Comparison of ENCODE assay signal across 21 cellular contexts in the genomic region with DNA sequence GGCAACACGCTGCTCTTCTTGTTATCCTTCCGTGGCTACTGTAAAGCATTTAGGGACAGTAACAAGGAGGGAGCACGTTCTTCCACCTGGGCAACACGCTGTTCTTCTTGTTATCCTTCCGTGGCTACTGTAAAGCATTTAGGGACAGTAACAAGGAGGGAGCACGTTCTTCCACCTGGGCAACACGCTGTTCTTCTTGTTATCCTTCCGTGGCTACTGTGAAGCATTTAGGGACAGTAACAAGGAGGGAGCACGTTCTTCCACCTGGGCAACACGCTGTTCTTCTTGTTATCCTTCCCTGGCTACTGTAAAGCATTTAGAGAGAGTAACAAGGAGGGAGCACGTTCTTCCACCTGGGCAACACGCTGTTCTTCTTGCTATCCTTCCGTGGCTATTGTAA. TPM values are rescaled to one million over a fixed set of nuclear protein-coding genes. Genes with fewer than 3 reads are reported as not detected.
"Had no signal": no experiment of that assay in that cellular context is flagged by ENCODE, and none has a peak within 500 bp of the region (broad histone marks: within the 10 kb centered on the region; RNA-seq: fewer than 3 reads in every experiment).

No MANE protein-coding gene starts in this region.

RNA-seq across cellular contexts. Expression of gene OR2V1, which starts 17.4 kb away (rescaled TPM):
- total RNA-seq: activated naive CD4-positive, alpha-beta T cell treated with anti-CD3 and anti-CD28 coated beads for 36 hours; activated naive CD4-positive, alpha-beta T cell treated with anti-CD3 and anti-CD28 coated beads, Interleukin-2, amount 50 U/mL, for 72 hours; activated naive CD8-positive, alpha-beta T cell treated with anti-CD3 and anti-CD28 coated beads for 36 hours; activated naive CD8-positive, alpha-beta T cell treated with anti-CD3 and anti-CD28 coated beads, Interleukin-2, amount 10 ng/mL, durations not matched to agents 7 days and 5 days; activated T-cell treated with anti-CD3 and anti-CD28 coated beads, Interleukin-2, amount 50 U/mL, for 4 hours; activated T-cell treated with anti-CD3 and anti-CD28 coated beads, Interleukin-2, amount 50 U/mL, for 72 hours; activated T-helper 1 cell treated with anti-CD3 and anti-CD28 coated beads, Interleukin-12 subunit alpha, Interleukin-12 subunit beta, Interleukin-2, Interleukin-4 antibody, amounts not matched to agents 30 ng/mL and 10 ng/mL and 1 ng/mL, durations not matched to agents 14 hours and 24 hours and 36 hours; activated T-helper 17 cell treated with anti-CD3 and anti-CD28 coated beads, Interleukin-2, amount 50 U/mL, for 72 hours; activated T-helper 2 cell treated with anti-CD3 and anti-CD28 coated beads, Interferon-gamma antibody, Interleukin-2, Interleukin-4, amounts not matched to agents 10 μg/mL and 5 μg/mL and 100 μg/mL, durations not matched to agents 14 hours and 24 hours and 36 hours; adrenal gland; aorta; ascending aorta; astrocyte; body of pancreas; breast epithelium; bronchial epithelial cell; cardiac muscle cell; cardiac septum; cerebellum; chondrocyte had no signal
- polyA plus RNA-seq: adipose tissue, adrenal gland, aorta, cardiac muscle cell had no signal

RNA-seq across cellular contexts. Expression of gene OR2V2, which starts 33.8 kb away (rescaled TPM):
- total RNA-seq: activated naive CD4-positive, alpha-beta T cell treated with anti-CD3 and anti-CD28 coated beads for 36 hours; activated naive CD4-positive, alpha-beta T cell treated with anti-CD3 and anti-CD28 coated beads, Interleukin-2, amount 50 U/mL, for 72 hours; activated naive CD8-positive, alpha-beta T cell treated with anti-CD3 and anti-CD28 coated beads for 36 hours; activated naive CD8-positive, alpha-beta T cell treated with anti-CD3 and anti-CD28 coated beads, Interleukin-2, amount 10 ng/mL, durations not matched to agents 7 days and 5 days; activated T-cell treated with anti-CD3 and anti-CD28 coated beads, Interleukin-2, amount 50 U/mL, for 4 hours; activated T-cell treated with anti-CD3 and anti-CD28 coated beads, Interleukin-2, amount 50 U/mL, for 72 hours; activated T-helper 1 cell treated with anti-CD3 and anti-CD28 coated beads, Interleukin-12 subunit alpha, Interleukin-12 subunit beta, Interleukin-2, Interleukin-4 antibody, amounts not matched to agents 30 ng/mL and 10 ng/mL and 1 ng/mL, durations not matched to agents 14 hours and 24 hours and 36 hours; activated T-helper 17 cell treated with anti-CD3 and anti-CD28 coated beads, Interleukin-2, amount 50 U/mL, for 72 hours; activated T-helper 2 cell treated with anti-CD3 and anti-CD28 coated beads, Interferon-gamma antibody, Interleukin-2, Interleukin-4, amounts not matched to agents 10 μg/mL and 5 μg/mL and 100 μg/mL, durations not matched to agents 14 hours and 24 hours and 36 hours; adrenal gland; aorta; ascending aorta; astrocyte; body of pancreas; breast epithelium; bronchial epithelial cell; cardiac muscle cell; cardiac septum; cerebellum; chondrocyte had no signal
- polyA plus RNA-seq: adipose tissue, adrenal gland, aorta, cardiac muscle cell had no signal
